ENCODE assay signal across 8 cellular contexts in genomic region chr16:1782408-1783247, GRCh38. TPM values are rescaled to one million over a fixed set of nuclear protein-coding genes. Genes with fewer than 3 reads are reported as not detected.
DNase-seq lines count a peak whose midpoint lies in the region; ATAC-seq and TF ChIP-seq lines count a peak whose summit lies in the region.

TSS of gene NUBP2 (plus strand) at chr16:1782960. CDS start at chr16:1783021, 61 bp downstream.
TSS of gene SPSB3 (minus strand) at chr16:1782571. CDS start at chr16:1781483, 1,088 bp downstream.

- peaks cover 13% of the 10 kb centered on the region for H3K4me1 Mint-ChIP-seq in Calu3 (ENCODE audit: low read depth, unreplicated experiment)

- in situ Hi-C loops in endometrial microvascular endothelial cells (cut with HindIII; ENCODE audit: inconsistent ontology term, low pct_unique_long_range_greater_than_20kb, low sequenced_read_pairs) = no loop called here

- peak within 1 kb of the TSS; percentile 82 for H3K4me2 ChIP-seq in OCI-LY1 (ENCODE audit: low read length)

- no peaks in the 10 kb centered on the region for H4K20me1 ChIP-seq in OCI-LY1 (ENCODE audit: insufficient read depth, low read length)

- no peaks in the 10 kb centered on the region for H3K9me2 ChIP-seq in OCI-LY1 (ENCODE audit: low read depth, low read length)

- H3K27me3 Mint-ChIP-seq in Calu3 (ENCODE audit: unreplicated experiment) = no peaks in the 10 kb centered on the region

- no peak within 1 kb of the TSS for H2AFZ ChIP-seq in OCI-LY1 (ENCODE audit: low read length)

- peaks cover 6% of the 10 kb centered on the region for H3K79me2 ChIP-seq in OCI-LY1 (ENCODE audit: insufficient read depth, low read length)

- H3F3A ChIP-seq in OCI-LY1 (ENCODE audit: insufficient read depth, low read length) = 0 out of 2 replicates have a peak, but pooled peaks cover 3% of the 10 kb centered on the region

- H3K4me3 ChIP-seq in HUES64 (ENCODE audit: low read length) (peak within 1 kb of the TSS; percentile 98), OCI-LY1 (ENCODE audit: low read depth, low read length, poor library complexity, severe bottlenecking) (peak within 1 kb of the TSS; percentile 97)

- WGBS in HUES64 = under 1% methylated on average over 100 of the region's 100 CpGs

- H3K4me3 Mint-ChIP-seq in Calu3 (ENCODE audit: low read depth, unreplicated experiment) = peak within 1 kb of the TSS; percentile 91

- H3K27ac ChIP-seq in HUES64 (ENCODE audit: low read depth, low read length) (peak within 1 kb of the TSS; percentile 57), OCI-LY1 (ENCODE audit: low read depth, low read length, poor library complexity, severe bottlenecking) (peak within 1 kb of the TSS; percentile 30)

- peaks cover 84% of the 10 kb centered on the region for H3K36me3 Mint-ChIP-seq in Calu3 (ENCODE audit: insufficient read depth, unreplicated experiment)

- H3K9me3 ChIP-seq in HUES64 (ENCODE audit: insufficient read depth, low read depth, low read length) (no peaks in the 10 kb centered on the region), OCI-LY1 (ENCODE audit: low read length) (no peaks in the 10 kb centered on the region)

- H3K36me3 ChIP-seq in HUES64 (ENCODE audit: insufficient read depth, low read length) (peaks cover 30% of the 10 kb centered on the region), OCI-LY1 (ENCODE audit: insufficient read depth, low read length) (peaks cover 57% of the 10 kb centered on the region)

- DNase-seq in Calu3 (peak; percentile 100), mesenteric fat pad (ENCODE audit: low spot score) (peak; percentile 100)
- DNase-seq in activated CD8-positive, alpha-beta memory T cell treated with anti-CD3 and anti-CD28 coated beads, Interleukin-2, amount 50 U/mL, for 4 hours = peak; percentile 95
- peak; percentile 89 for DNase-seq in stimulated activated CD8-positive, alpha-beta memory T cell treated with anti-CD3 and anti-CD28 coated beads, Interleukin-15, amount 100 ng/mL, for 24 hours (ENCODE audit: low read depth)

- intact Hi-C loops in Calu3 (cut with micrococcal nuclease; ENCODE audit: unreplicated experiment) = no loop called here

- H3K4me1 ChIP-seq in HUES64 (ENCODE audit: insufficient read depth, low read length) (no peaks in the 10 kb centered on the region; the same call in 1 of the 2 replicates), OCI-LY1 (ENCODE audit: insufficient read depth, low read length, severe bottlenecking) (peaks cover 20% of the 10 kb centered on the region)

- H3K27ac Mint-ChIP-seq in Calu3 (ENCODE audit: unreplicated experiment) = peak within 1 kb of the TSS; percentile 94

- no TSS peak for BruUV-seq in Calu3 (replicated peaks; lab: Mats Ljungman, UMichigan)

- H3K9me3 Mint-ChIP-seq in Calu3 (ENCODE audit: low read depth, unreplicated experiment) = no peaks in the 10 kb centered on the region

- H3K9ac ChIP-seq in HUES64 (ENCODE audit: low read depth, low read length) (peak within 1 kb of the TSS; percentile 86), OCI-LY1 (ENCODE audit: low read length) (peak within 1 kb of the TSS; percentile 93)

- ATAC-seq in GM21447 (IDR thresholded peaks at IDR 0.05; ENCODE audit: unreplicated experiment) = peak; percentile 80

- no peaks in the 10 kb centered on the region for H3K27me3 ChIP-seq in HUES64 (ENCODE audit: insufficient read depth, low read length)
- H3K27me3 ChIP-seq in OCI-LY1 (ENCODE audit: insufficient read depth, low read length) = no peaks in the 10 kb centered on the region

- TF ChIP-seq CTCF in Calu3 (IDR thresholded peaks at IDR 0.05; ENCODE audit: unreplicated experiment) (no peak), OCI-LY1 (IDR thresholded peaks at IDR 0.05; ENCODE audit: low read length) (no peak)

- CTCF ChIA-PET in Calu3 (lab: Charles Lee) = interaction anchor here (0.5 to 1.2 kb wide), 6 partner anchors 9 to 971 kb away, joined by 3 to 19 read pairs (median 4); partner anchors contain the start of genes EME2, FAHD1 and MRPS34

RNA-seq across cellular contexts. Expression of gene NUBP2, which starts in this region (rescaled TPM):
- total RNA-seq in Calu3 (2022) (91.8 and 98.1 TPM in 2 replicates), endometrial microvascular endothelial cells (ENCODE audit: inconsistent ontology term) (96.6 TPM), mesenteric fat pad (35.1 TPM)
- polyA plus RNA-seq in HUES64 (2013, experiment 1 of 2) = 49.1 TPM
- 49.4 TPM for polyA plus RNA-seq in HUES64 (2013, experiment 2 of 2)

RNA-seq across cellular contexts. Expression of gene SPSB3, which starts in this region (rescaled TPM):
- total RNA-seq in Calu3 (2022) (44.3 and 45.2 TPM in 2 replicates), endometrial microvascular endothelial cells (ENCODE audit: inconsistent ontology term) (35.5 TPM), mesenteric fat pad (28.8 TPM)
- polyA plus RNA-seq in HUES64 (2013, experiment 1 of 2) = 19.3 TPM
- polyA plus RNA-seq in HUES64 (2013, experiment 2 of 2) = 19.5 TPM

Comparison
In these comparisons a context has a peak if more than half of its experiments do, and no peak if none do; other contexts are left out.
1. Peak in every context shown above with its lines: DNase-seq, ATAC-seq, H3K4me3 ChIP-seq and H3K27ac ChIP-seq.